10 cellular contexts compared by ENCODE assay signal in genomic region chr17:13931111-13931526, GRCh38.
DNase-seq lines count a peak whose midpoint lies in the region; ATAC-seq and TF ChIP-seq lines count a peak whose summit lies in the region.
"Had no signal": no experiment of that assay in that cellular context is flagged by ENCODE, and none has a peak within 500 bp of the region (broad histone marks: within the 10 kb centered on the region; RNA-seq: fewer than 3 reads in every experiment).

No MANE protein-coding gene starts in this region.

- no peaks in the 10 kb centered on the region for H3K27me3 ChIP-seq in heart left ventricle
- H3K27me3 ChIP-seq in skeletal muscle tissue (ENCODE audit: control insufficient read depth in 3 of 3, insufficient read depth in 3 of 3, low read length in 3 of 3): no peaks in the 10 kb centered on the region

- no peaks in the 10 kb centered on the region for H3K9me3 ChIP-seq in T-helper 17 cell (ENCODE audit: control insufficient read depth, low read length, poor library complexity, severe bottlenecking)
- peaks cover 0 to 2% (median 0%) of the 10 kb centered on the region in 12 donors for H3K9me3 ChIP-seq in heart left ventricle
- no peaks in the 10 kb centered on the region for H3K9me3 ChIP-seq in skeletal muscle tissue (ENCODE audit: control insufficient read depth in 3 of 3, low read length in 3 of 3)
- H3K9me3 ChIP-seq: thoracic aorta had no signal

- TF ChIP-seq CTCF in heart left ventricle (IDR thresholded peaks at IDR 0.05): no peak

- peak overlapping the region; percentile 38 to 88 (median 56) for H3K27ac ChIP-seq in heart left ventricle
- peak overlapping the region; percentile 41 for H3K27ac ChIP-seq in skeletal muscle tissue (ENCODE audit: low read depth, low read length)
- H3K27ac ChIP-seq: thoracic aorta had no signal

- WGBS in heart left ventricle, 4 donors: 73 to 92% (median 82%) methylated on average over 3 of the region's 3 CpGs

- no peaks in the 10 kb centered on the region for H3K36me3 ChIP-seq in heart left ventricle
- H3K36me3 ChIP-seq in skeletal muscle tissue (ENCODE audit: control insufficient read depth in 3 of 3, insufficient read depth in 3 of 3, low read length in 3 of 3): no peaks in the 10 kb centered on the region
- H3K36me3 ChIP-seq: thoracic aorta had no signal

- H3K36me3 Mint-ChIP-seq in T-helper 17 cell (ENCODE audit: low read depth): peaks cover 2% of the 10 kb centered on the region

- DNase-seq in H4 (ENCODE audit: low spot score) (peak; percentile 76), T-helper 17 cell (no peak), heart left ventricle (peak in 4 of 5 donors; percentile 38 to 54 (median 50)), cerebellum (ENCODE audit: low spot score) (no peak), NCI-H1436 treated with DMSO at 0.1 percent for 48 hours (lab: John Stamatoyannopoulos, UW) (no peak)
- DNase-seq: activated CD4-positive, alpha-beta T cell treated with anti-CD3 and anti-CD28 coated beads, Interleukin-2, amount 50 U/mL, for 48 hours had no signal

- no peak for TF ChIP-seq POLR2A in heart left ventricle (IDR thresholded peaks at IDR 0.05)

- H3K4me1 Mint-ChIP-seq in T-helper 17 cell: no peaks in the 10 kb centered on the region

- intact Hi-C loops in heart left ventricle (cut with DNase I): loop anchor here in 1 of 10 donors (10.0 kb wide), 1 partner anchor 64 kb away; no protein-coding TSS in a partner anchor

- H3K4me3 Mint-ChIP-seq in T-helper 17 cell: no peak overlapping the region

- ATAC-seq in T-helper 17 cell (peak; percentile 65), heart left ventricle (peak; percentile 87 to 94 (median 91)), GM19395 (IDR thresholded peaks at IDR 0.05; ENCODE audit: unreplicated experiment) (no peak), HG02884 (IDR thresholded peaks at IDR 0.05; ENCODE audit: unreplicated experiment) (no peak)

- no peaks in the 10 kb centered on the region for H3K27me3 Mint-ChIP-seq in T-helper 17 cell

- no peak overlapping the region for H3K27ac Mint-ChIP-seq in T-helper 17 cell

- H3K4me3 ChIP-seq in heart left ventricle (no peak overlapping the region), skeletal muscle tissue (ENCODE audit: low read length in 3 of 3) (peak overlapping the region in 1 of 3 donors; percentile 14)
- H3K4me3 ChIP-seq: thoracic aorta had no signal

- H3K9ac ChIP-seq in skeletal muscle tissue (ENCODE audit: low read depth in 1 of 3, low read length in 3 of 3): no peak overlapping the region

- peaks cover 0 to 33% (median 0%) of the 10 kb centered on the region in 12 donors for H3K4me1 ChIP-seq in heart left ventricle
- H3K4me1 ChIP-seq in skeletal muscle tissue (ENCODE audit: control insufficient read depth in 3 of 3, insufficient read depth in 3 of 3, low read length in 3 of 3): peaks cover 0 to 3% (median 0%) of the 10 kb centered on the region in 3 donors

Comparison
In these comparisons a context has a peak if more than half of its experiments do, and no peak if none do; other contexts are left out.
1. DNase-seq: peak in H4 (single experiment) and heart left ventricle (4 of 5); none in T-helper 17 cell (0 of 3), cerebellum (single experiment) and NCI-H1436 treated with DMSO at 0.1 percent for 48 hours (single experiment).
2. ATAC-seq: peak in T-helper 17 cell (single experiment) and heart left ventricle (4 of 4); none in GM19395 (single experiment) and HG02884 (single experiment).